ENCODE assay signal across 1 cellular context in genomic region chr15:63000706-63001105, GRCh38.
TF ChIP-seq lines count a peak whose summit lies in the region.

No MANE protein-coding gene starts in this region.

TF ChIP-seq in SK-N-SH treated with all-trans-retinoic acid at 6 μM for 48 hours, 23 proteins besides CTCF, POLR2A, EP300 and RAD21 (continued from another document):
- TF ChIP-seq PATZ1 (CRISPR knock-in tag; IDR thresholded peaks at IDR 0.05; ENCODE audit: borderline replicate concordance) (no peak), CSDC2 (CRISPR knock-in tag; IDR thresholded peaks at IDR 0.05) (no peak), CREB5 (CRISPR knock-in tag; IDR thresholded peaks at IDR 0.05; ENCODE audit: low read depth) (no peak), RARB (CRISPR knock-in tag; IDR thresholded peaks at IDR 0.05) (no peak), TCF4 (CRISPR knock-in tag; IDR thresholded peaks at IDR 0.05; ENCODE audit: borderline replicate concordance) (no peak)
TF ChIP-seq in SK-N-SH treated with all-trans-retinoic acid at 6 μM for 48 hours: peak in this region for 0.
